16 cellular contexts compared by ENCODE assay signal in the genomic region with DNA sequence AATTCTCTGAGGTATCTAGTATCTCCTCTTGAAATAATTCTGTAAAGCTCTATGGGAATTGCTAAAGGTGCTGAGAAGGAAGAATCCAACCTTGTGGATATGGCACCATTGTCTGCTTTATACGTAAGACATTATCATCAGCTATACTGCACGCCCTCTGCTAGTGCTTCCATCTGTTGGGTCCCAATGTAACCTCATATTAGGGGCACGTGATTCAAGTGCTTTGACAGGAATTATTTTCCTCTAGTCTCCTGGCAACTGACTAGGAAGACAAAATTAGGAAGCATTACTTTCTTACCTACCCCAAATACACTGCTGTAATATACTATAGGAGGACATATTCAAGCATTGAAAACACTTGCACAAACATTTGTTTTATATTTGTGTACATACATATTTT.
"Had no signal": no experiment of that assay in that cellular context is flagged by ENCODE, and none has a peak within 500 bp of the region (broad histone marks: within the 10 kb centered on the region; RNA-seq: fewer than 3 reads in every experiment).

No MANE protein-coding gene starts in this region.

- H3K4me3 Mint-ChIP-seq: dendritic cell treated with granulocyte-macrophage colony-stimulating factor and Interleukin-4, amounts not matched to agents 40 ng/mL and 50 ng/mL, for 4 days; effector memory CD8-positive, alpha-beta T cell; memory B cell; mesothelial cell of epicardium; natural killer cell; neural crest cell; stimulated activated naive B cell treated with anti-CD40 and anti-IgM and Interleukin-4, amounts not matched to agents 10 μg/mL and 1 μg/mL and 100 μg/mL, for 72 hours had no signal

- H3K9me3 Mint-ChIP-seq: dendritic cell treated with granulocyte-macrophage colony-stimulating factor and Interleukin-4, amounts not matched to agents 40 ng/mL and 50 ng/mL, for 4 days; effector memory CD8-positive, alpha-beta T cell; memory B cell; mesothelial cell of epicardium; natural killer cell; neural crest cell; stimulated activated naive B cell treated with anti-CD40 and anti-IgM and Interleukin-4, amounts not matched to agents 10 μg/mL and 1 μg/mL and 100 μg/mL, for 72 hours had no signal

- H3K27me3 Mint-ChIP-seq: dendritic cell treated with granulocyte-macrophage colony-stimulating factor and Interleukin-4, amounts not matched to agents 40 ng/mL and 50 ng/mL, for 4 days; effector memory CD8-positive, alpha-beta T cell; memory B cell; stimulated activated naive B cell treated with anti-CD40 and anti-IgM and Interleukin-4, amounts not matched to agents 10 μg/mL and 1 μg/mL and 100 μg/mL, for 72 hours had no signal

- H3K27ac Mint-ChIP-seq: dendritic cell treated with granulocyte-macrophage colony-stimulating factor and Interleukin-4, amounts not matched to agents 40 ng/mL and 50 ng/mL, for 4 days; effector memory CD8-positive, alpha-beta T cell; memory B cell; mesothelial cell of epicardium; natural killer cell; stimulated activated naive B cell treated with anti-CD40 and anti-IgM and Interleukin-4, amounts not matched to agents 10 μg/mL and 1 μg/mL and 100 μg/mL, for 72 hours had no signal

- DNase-seq: effector memory CD8-positive, alpha-beta T cell; kidney glomerular epithelial cell; lower lobe of right lung; natural killer cell; posterior cingulate gyrus; sigmoid colon; stimulated activated CD4-positive, alpha-beta T cell treated with anti-CD3 and anti-CD28 coated beads, Interleukin-2, amount 100 ng/mL, for 24 hours; stimulated activated CD4-positive, alpha-beta T cell treated with anti-CD3 and anti-CD28 coated beads, Interleukin-4, amount 100 ng/mL, for 4 hours; stimulated activated naive B cell treated with anti-CD40 and anti-IgM and Interleukin-4, amounts not matched to agents 10 μg/mL and 1 μg/mL and 100 μg/mL, for 72 hours; stomach; substantia nigra; trophoblast cell had no signal

- H3K4me1 Mint-ChIP-seq: memory B cell, mesothelial cell of epicardium, neural crest cell had no signal
